17 cellular contexts compared by ENCODE assay signal in genomic region chr17:55442462-55442861, GRCh38.
"Had no signal": no experiment of that assay in that cellular context is flagged by ENCODE, and none has a peak within 500 bp of the region (broad histone marks: within the 10 kb centered on the region; RNA-seq: fewer than 3 reads in every experiment).

No MANE protein-coding gene starts in this region.

- H3K36me3 ChIP-seq: adrenal gland, left lung, uterus, WERI-Rb-1 had no signal

- DNase-seq: activated CD4-positive, alpha-beta memory T cell treated with anti-CD3 and anti-CD28 coated beads for 36 hours; activated CD4-positive, alpha-beta T cell treated with anti-CD3 and anti-CD28 coated beads for 36 hours; activated CD8-positive, alpha-beta memory T cell treated with anti-CD3 and anti-CD28 coated beads, Interleukin-2, amount 10 ng/mL, durations not matched to agents 7 days and 5 days; activated naive CD4-positive, alpha-beta T cell treated with anti-CD3 and anti-CD28 coated beads, Interleukin-2, amount 50 U/mL, for 16 hours; activated T-cell treated with anti-CD3 and anti-CD28 coated beads, Interleukin-2, amount 50 U/mL, for 1 hour; adrenal gland; erythroblast; hippocampal formation; left lung; psoas muscle; stimulated activated CD4-positive, alpha-beta T cell treated with anti-CD3 and anti-CD28 coated beads, Interleukin-1b, Interleukin-23, amount 100 ng/mL, for 48 hours; stimulated activated naive CD8-positive, alpha-beta T cell treated with anti-CD3 and anti-CD28 coated beads, Interleukin-15, amount 100 ng/mL, for 72 hours; T-cell; uterus; WERI-Rb-1 had no signal

- H3K27me3 Mint-ChIP-seq: memory B cell had no signal

- H3K4me3 Mint-ChIP-seq: activated CD4-positive, alpha-beta memory T cell treated with anti-CD3 and anti-CD28 coated beads for 36 hours; activated CD4-positive, alpha-beta T cell treated with anti-CD3 and anti-CD28 coated beads for 36 hours; activated CD8-positive, alpha-beta memory T cell treated with anti-CD3 and anti-CD28 coated beads, Interleukin-2, amount 10 ng/mL, durations not matched to agents 7 days and 5 days; memory B cell; stimulated activated naive CD8-positive, alpha-beta T cell treated with anti-CD3 and anti-CD28 coated beads, Interleukin-15, amount 100 ng/mL, for 72 hours; T-cell had no signal

- ATAC-seq: activated CD4-positive, alpha-beta T cell treated with anti-CD3 and anti-CD28 coated beads for 36 hours; activated CD8-positive, alpha-beta memory T cell treated with anti-CD3 and anti-CD28 coated beads, Interleukin-2, amount 10 ng/mL, durations not matched to agents 7 days and 5 days; left lung; psoas muscle; stimulated activated naive CD8-positive, alpha-beta T cell treated with anti-CD3 and anti-CD28 coated beads, Interleukin-15, amount 100 ng/mL, for 72 hours had no signal

- FAIRE-seq: keratinocyte had no signal

- H3K27ac Mint-ChIP-seq: activated CD4-positive, alpha-beta memory T cell treated with anti-CD3 and anti-CD28 coated beads for 36 hours; activated CD4-positive, alpha-beta T cell treated with anti-CD3 and anti-CD28 coated beads for 36 hours; activated CD8-positive, alpha-beta memory T cell treated with anti-CD3 and anti-CD28 coated beads, Interleukin-2, amount 10 ng/mL, durations not matched to agents 7 days and 5 days; memory B cell; stimulated activated naive CD8-positive, alpha-beta T cell treated with anti-CD3 and anti-CD28 coated beads, Interleukin-15, amount 100 ng/mL, for 72 hours; T-cell had no signal

- H3K4me1 Mint-ChIP-seq: T-cell had no signal

- H3K36me3 Mint-ChIP-seq: activated CD4-positive, alpha-beta memory T cell treated with anti-CD3 and anti-CD28 coated beads for 36 hours; activated CD8-positive, alpha-beta memory T cell treated with anti-CD3 and anti-CD28 coated beads, Interleukin-2, amount 10 ng/mL, durations not matched to agents 7 days and 5 days; memory B cell; T-cell had no signal

- H3K27ac ChIP-seq: left lung, psoas muscle, uterus, WERI-Rb-1 had no signal

- H3K27me3 ChIP-seq: adrenal gland, left lung, uterus had no signal

- H3K4me1 ChIP-seq: adrenal gland, uterus had no signal

- H3K9me3 Mint-ChIP-seq: activated CD4-positive, alpha-beta memory T cell treated with anti-CD3 and anti-CD28 coated beads for 36 hours; memory B cell; stimulated activated naive CD8-positive, alpha-beta T cell treated with anti-CD3 and anti-CD28 coated beads, Interleukin-15, amount 100 ng/mL, for 72 hours; T-cell had no signal

- H3K4me3 ChIP-seq: adrenal gland, left lung, psoas muscle, uterus had no signal

- H3K9me3 ChIP-seq: adrenal gland, left lung, psoas muscle, uterus had no signal
